In genomic region chr3:136186330-136186729, GRCh38 we compare ENCODE assay signal across 1 cellular context.
TF ChIP-seq lines count a peak whose summit lies in the region.

No MANE protein-coding gene starts in this region.

TF ChIP-seq in HepG2, 621 proteins besides CTCF, POLR2A, EP300 and RAD21 (continued from another document):
- TF ChIP-seq STAT6 (CRISPR knock-in tag; IDR thresholded peaks at IDR 0.05; ENCODE audit: borderline replicate concordance) = no peak
- TF ChIP-seq ZFY (CRISPR knock-in tag; IDR thresholded peaks at IDR 0.05) = no peak
- TF ChIP-seq ETV6 (CRISPR knock-in tag; conservative IDR thresholded peaks at IDR 0.05) = 0 out of 2 replicates have a peak, but pooled peaks have one; percentile 40
- no peak for TF ChIP-seq HNF1A (IDR thresholded peaks at IDR 0.05; ENCODE audit: low read depth)
- TF ChIP-seq HNF1A (CRISPR knock-in tag; IDR thresholded peaks at IDR 0.05; ENCODE audit: borderline replicate concordance) = no peak
- TF ChIP-seq CBX5 (CRISPR knock-in tag; IDR thresholded peaks at IDR 0.05; ENCODE audit: borderline replicate concordance) = peak; percentile 52; the same call in 1 of the 2 replicates
- peak; percentile 66; the same call in 1 of the 2 replicates for TF ChIP-seq HOMEZ (CRISPR knock-in tag; IDR thresholded peaks at IDR 0.05; ENCODE audit: low read depth)
- TF ChIP-seq HOXA3 (CRISPR knock-in tag; IDR thresholded peaks at IDR 0.05) = peak; percentile 25; the same call in 1 of the 2 replicates
- TF ChIP-seq ZNF205 (CRISPR knock-in tag; IDR thresholded peaks at IDR 0.05) = 0 out of 2 replicates have a peak, but pooled peaks have one; percentile 28
- TF ChIP-seq ZBTB26 (CRISPR knock-in tag; IDR thresholded peaks at IDR 0.05; ENCODE audit: borderline replicate concordance) = no peak
- TF ChIP-seq ZFP36 (IDR thresholded peaks at IDR 0.05; ENCODE audit: borderline replicate concordance, low read depth, low read length, partially characterized antibody) = no peak
- TF ChIP-seq ZNF513 (CRISPR knock-in tag; conservative IDR thresholded peaks at IDR 0.05) = no peak
